ENCODE assay signal across 34 cellular contexts in genomic region chr10:117697402-117697801, GRCh38.
DNase-seq lines count a peak whose midpoint lies in the region; ATAC-seq, FAIRE-seq and TF ChIP-seq lines count a peak whose summit lies in the region.
"Had no signal": no experiment of that assay in that cellular context is flagged by ENCODE, and none has a peak within 500 bp of the region (broad histone marks: within the 10 kb centered on the region; RNA-seq: fewer than 3 reads in every experiment).

No MANE protein-coding gene starts in this region.

- H2AK5ac ChIP-seq in neuronal stem cell (ENCODE audit: low read depth, low read length), result no peak overlapping the region

- no peak for TF ChIP-seq EP300 in GM12878 (IDR thresholded peaks at IDR 0.05; ENCODE audit: borderline replicate concordance in 1 of 2, control insufficient read depth in 1 of 2, low read depth in 2 of 2, low read length in 2 of 2)
- TF ChIP-seq EP300 in K562 (IDR thresholded peaks at IDR 0.05; ENCODE audit: low read length), result no peak

- H3K36me3 ChIP-seq in MM.1S (replicated peaks; ENCODE audit: insufficient read depth, low read length), result no peaks in the 10 kb centered on the region
- H3K36me3 ChIP-seq in GM12878 (ENCODE audit: control insufficient read depth in 2 of 2, insufficient read depth in 2 of 2, low read length in 1 of 2), result no peaks in the 10 kb centered on the region
- no peaks in the 10 kb centered on the region for H3K36me3 ChIP-seq in K562 (ENCODE audit: control insufficient read depth, insufficient read depth, low read length)
- H3K36me3 ChIP-seq in neuronal stem cell (replicated peaks in 1 of 2; ENCODE audit: control insufficient read depth in 2 of 2, insufficient read depth in 2 of 2, low read length in 2 of 2), result no peaks in the 10 kb centered on the region
- no peaks in the 10 kb centered on the region for H3K36me3 ChIP-seq in CD8-positive, alpha-beta T cell (ENCODE audit: insufficient read depth, low read length)
- H3K36me3 ChIP-seq: BE2C; BLaER1; BLaER1 treated with 17β-estradiol and CSF1 and Interleukin-3, amounts not matched to agents 10 nM and 100 nM had no signal

- ATAC-seq in GM12878 (no peak), K562 (no peak)
- ATAC-seq in CD8-positive, alpha-beta T cell, result no peak
- ATAC-seq: A549 had no signal

- no peak overlapping the region for H3K14ac ChIP-seq in neuronal stem cell (ENCODE audit: low read length)

- no peak overlapping the region for H3K9ac ChIP-seq in MM.1S (ENCODE audit: low read length)
- no peak overlapping the region for H3K9ac ChIP-seq in GM12878 (ENCODE audit: control insufficient read depth, insufficient read depth, low read length)
- H3K9ac ChIP-seq in K562 (ENCODE audit: insufficient read depth in 1 of 2, low read depth in 2 of 2, low read length in 2 of 2), result no peak overlapping the region
- H3K9ac ChIP-seq in neuronal stem cell (ENCODE audit: low read depth, low read length, poor library complexity), result no peak overlapping the region
- H3K9ac ChIP-seq: BLaER1; BLaER1 treated with 17β-estradiol and CSF1 and Interleukin-3, amounts not matched to agents 10 nM and 100 nM had no signal

- H3K79me1 ChIP-seq in neuronal stem cell (ENCODE audit: low read depth, low read length), result no peaks in the 10 kb centered on the region

- H3K4me1 Mint-ChIP-seq in CD8-positive, alpha-beta T cell (ENCODE audit: low read depth), result no peaks in the 10 kb centered on the region
- H3K4me1 Mint-ChIP-seq: B cell; CD4-positive, alpha-beta memory T cell; CD4-positive, CD25-positive, alpha-beta regulatory T cell; CD8-positive, alpha-beta memory T cell had no signal

- POLR2A ChIA-PET in GM12878 (lab: Charles Lee) (no interaction called here), K562 (lab: Yijun Ruan, JAX) (no interaction called here)
- POLR2A ChIA-PET in CD8-positive, alpha-beta T cell (lab: Charles Lee), result no interaction called here

- RAD21 ChIA-PET in GM12878 (lab: Charles Lee; ENCODE audit: unreplicated experiment), result no interaction called here

- H3K79me2 ChIP-seq in MM.1S (ENCODE audit: low read length) (no peaks in the 10 kb centered on the region), GM12878 (ENCODE audit: control insufficient read depth, insufficient read depth, low read length) (no peaks in the 10 kb centered on the region), K562 (ENCODE audit: control insufficient read depth, insufficient read depth, low read length) (no peaks in the 10 kb centered on the region)

- DNase-seq in MM.1S (peak; percentile 23), GM12878 (ENCODE audit: low read depth, low spot score) (no peak), K562 (ENCODE audit: extremely low read depth in 1 of 4, low spot score in 3 of 4) (no peak), neuronal stem cell (ENCODE audit: low spot score) (no peak), NCI-H2107 treated with DMSO at 0.1 percent for 48 hours (lab: John Stamatoyannopoulos, UW; ENCODE audit: unreplicated experiment) (no peak)
- DNase-seq in CD8-positive, alpha-beta T cell, result no peak
- DNase-seq: 8988T; ACHN; AML-193; BE2C; C1 segment of cervical spinal cord; Caco-2; Calu3; CD4-positive, alpha-beta memory T cell; CD4-positive, alpha-beta T cell; CD4-positive, CD25-positive, alpha-beta regulatory T cell; CD8-positive, alpha-beta memory T cell; COR-L47; DMS 273 treated with DMSO at 0.1 percent for 48 hours; DMS153; DMS53; DMS79; DMS79 treated with DMSO at 0.1 percent for 48 hours; DND-41; EL had no signal

- H3K27me3 Mint-ChIP-seq in CD8-positive, alpha-beta T cell (ENCODE audit: low read depth), result no peaks in the 10 kb centered on the region
- H3K27me3 Mint-ChIP-seq: B cell; CD4-positive, alpha-beta T cell had no signal

- no peaks in the 10 kb centered on the region for H3F3A ChIP-seq in MM.1S (ENCODE audit: insufficient read depth, low read length)

- H3K4me1 ChIP-seq in MM.1S (ENCODE audit: low read length) (no peaks in the 10 kb centered on the region), GM12878 (ENCODE audit: control insufficient read depth, insufficient read depth, low read length) (no peaks in the 10 kb centered on the region), K562 (replicated peaks in 1 of 2; ENCODE audit: control insufficient read depth in 2 of 2, insufficient read depth in 2 of 2, low read length in 2 of 2) (no peaks in the 10 kb centered on the region), neuronal stem cell (ENCODE audit: control insufficient read depth in 2 of 2, insufficient read depth in 1 of 2, low read depth in 1 of 2, low read length in 2 of 2) (peaks cover 0 to 3% of the 10 kb centered on the region in 2 donors)
- H3K4me1 ChIP-seq in CD8-positive, alpha-beta T cell (ENCODE audit: insufficient read depth, low read length), result no peaks in the 10 kb centered on the region
- H3K4me1 ChIP-seq: A549; BE2C; BLaER1; BLaER1 treated with 17β-estradiol and CSF1 and Interleukin-3, amounts not matched to agents 10 nM and 100 nM; Caco-2 had no signal

- FAIRE-seq in GM12878 (lab: Jason Lieb, UNC), result no peak
- no peak for FAIRE-seq in K562 (lab: Jason Lieb, UNC)
- FAIRE-seq: A204.1, A549, D721Med had no signal

- in situ Hi-C loops in GM12878 (cut with MboI) (no loop called here), K562 (cut with MboI) (no loop called here)

- no peak overlapping the region for H3K27ac Mint-ChIP-seq in CD8-positive, alpha-beta T cell
- H3K27ac Mint-ChIP-seq: B cell; CD14-positive monocyte; CD4-positive, alpha-beta memory T cell; CD4-positive, alpha-beta T cell; CD4-positive, CD25-positive, alpha-beta regulatory T cell; CD8-positive, alpha-beta memory T cell had no signal

- H3K9me2 ChIP-seq in MM.1S (replicated peaks; ENCODE audit: insufficient read depth, low read length), result no peaks in the 10 kb centered on the region

- TF ChIP-seq CTCF in MM.1S (IDR thresholded peaks at IDR 0.05; ENCODE audit: low read length) (no peak), GM12878 (IDR thresholded peaks at IDR 0.05 in 2 of 3, conservative IDR thresholded peaks at IDR 0.05 in 1 of 3; ENCODE audit: control insufficient read depth in 2 of 3, extremely low read depth in 1 of 3, insufficient read depth in 1 of 3, low read depth in 3 of 3, low read length in 3 of 3) (no peak), K562 (IDR thresholded peaks at IDR 0.05 in 2 of 3, conservative IDR thresholded peaks at IDR 0.05 in 1 of 3; ENCODE audit: insufficient read depth in 2 of 3, low read depth in 1 of 3, low read length in 3 of 3) (no peak)
- no peak for TF ChIP-seq CTCF in CD8-positive, alpha-beta T cell (IDR thresholded peaks at IDR 0.05)

- no peaks in the 10 kb centered on the region for H3K36me3 Mint-ChIP-seq in CD8-positive, alpha-beta T cell
- H3K36me3 Mint-ChIP-seq: CD14-positive monocyte; CD4-positive, alpha-beta memory T cell; CD4-positive, CD25-positive, alpha-beta regulatory T cell; CD8-positive, alpha-beta memory T cell had no signal

- H3K23ac ChIP-seq in neuronal stem cell (ENCODE audit: low read depth, low read length, poor library complexity), result no peak overlapping the region

- H3K27ac ChIP-seq in MM.1S (ENCODE audit: low read length) (no peak overlapping the region), GM12878 (ENCODE audit: control insufficient read depth, insufficient read depth) (no peak overlapping the region), K562 (ENCODE audit: extremely low read depth, low read depth, low read length) (no peak overlapping the region), neuronal stem cell (replicated peaks; ENCODE audit: low read length) (no peak overlapping the region)
- no peak overlapping the region for H3K27ac ChIP-seq in CD8-positive, alpha-beta T cell (ENCODE audit: low read depth, low read length)
- H3K27ac ChIP-seq: 22Rv1; A549; BLaER1; BLaER1 treated with 17β-estradiol and CSF1 and Interleukin-3, amounts not matched to agents 10 nM and 100 nM; C4-2B had no signal

- H3K4ac ChIP-seq in neuronal stem cell (ENCODE audit: low read length), result no peak overlapping the region

- no peak for TF ChIP-seq RAD21 in GM12878 (IDR thresholded peaks at IDR 0.05; ENCODE audit: insufficient read depth, low read depth, low read length)
- TF ChIP-seq RAD21 in K562 (CRISPR knock-in tag; conservative IDR thresholded peaks at IDR 0.05 in 1 of 2, IDR thresholded peaks at IDR 0.05 in 1 of 2), result no peak

- H2BK15ac ChIP-seq in neuronal stem cell (ENCODE audit: low read length), result no peak overlapping the region

- no peak overlapping the region for H3K4me3 Mint-ChIP-seq in CD8-positive, alpha-beta T cell
- H3K4me3 Mint-ChIP-seq: B cell; CD14-positive monocyte; CD4-positive, alpha-beta memory T cell; CD4-positive, alpha-beta T cell; CD4-positive, CD25-positive, alpha-beta regulatory T cell; CD8-positive, alpha-beta memory T cell had no signal

- H4K20me1 ChIP-seq in MM.1S (ENCODE audit: insufficient read depth, low read length) (no peaks in the 10 kb centered on the region), GM12878 (ENCODE audit: control insufficient read depth, insufficient read depth) (no peaks in the 10 kb centered on the region), K562 (replicated peaks; ENCODE audit: control insufficient read depth, insufficient read depth, low read length) (no peaks in the 10 kb centered on the region)
- H4K20me1 ChIP-seq: BLaER1; BLaER1 treated with 17β-estradiol and CSF1 and Interleukin-3, amounts not matched to agents 10 nM and 100 nM had no signal

- H3K4me2 ChIP-seq in MM.1S (ENCODE audit: low read depth, low read length), result no peak overlapping the region
- H3K4me2 ChIP-seq in GM12878 (ENCODE audit: control insufficient read depth, insufficient read depth), result no peak overlapping the region
- no peak overlapping the region for H3K4me2 ChIP-seq in K562 (ENCODE audit: insufficient read depth, low read length)
- no peak overlapping the region for H3K4me2 ChIP-seq in neuronal stem cell (ENCODE audit: insufficient read depth, low read length, poor library complexity, severe bottlenecking)
- H3K4me2 ChIP-seq: A549; BLaER1; BLaER1 treated with 17β-estradiol and CSF1 and Interleukin-3, amounts not matched to agents 10 nM and 100 nM had no signal

- no peak overlapping the region for H2BK12ac ChIP-seq in neuronal stem cell (ENCODE audit: low read length)

- no peaks in the 10 kb centered on the region for H3K9me3 Mint-ChIP-seq in CD8-positive, alpha-beta T cell
- H3K9me3 Mint-ChIP-seq: CD14-positive monocyte; CD4-positive, alpha-beta T cell had no signal

- intact Hi-C loops in GM12878 (cut with micrococcal nuclease; ENCODE audit: unreplicated experiment) (no loop called here), K562 (cut with micrococcal nuclease) (no loop called here)
- intact Hi-C loops in CD8-positive, alpha-beta T cell (cut with DNase I, micrococcal nuclease), result no loop called here

- no peak overlapping the region for H4K91ac ChIP-seq in neuronal stem cell (ENCODE audit: low read depth, low read length, poor library complexity)

- H3K18ac ChIP-seq in neuronal stem cell (ENCODE audit: low read length), result no peak overlapping the region

- CTCF ChIA-PET in GM12878 (lab: Yijun Ruan, JAX) (interaction anchor here (0.7 to 1.2 kb wide), 3 partner anchors 159 to 530 kb away, joined by 3 to 4 read pairs (median 4); no protein-coding TSS in a partner anchor), K562 (lab: Yijun Ruan, JAX; ENCODE audit: low intra/inter-chr PET ratio) (no interaction called here)
- CTCF ChIA-PET in CD8-positive, alpha-beta T cell (lab: Charles Lee), result no interaction called here

- H2BK120ac ChIP-seq in neuronal stem cell (ENCODE audit: low read depth, low read length), result no peak overlapping the region

- H3K4me3 ChIP-seq in MM.1S (ENCODE audit: low read length) (no peak overlapping the region), GM12878 (no peak overlapping the region), K562 (no peak overlapping the region), neuronal stem cell (ENCODE audit: low read length in 2 of 2) (no peak overlapping the region)
- H3K4me3 ChIP-seq in CD8-positive, alpha-beta T cell (ENCODE audit: low read depth, low read length), result no peak overlapping the region
- H3K4me3 ChIP-seq: A549; BLaER1; BLaER1 treated with 17β-estradiol and CSF1 and Interleukin-3, amounts not matched to agents 10 nM and 100 nM had no signal

- SMC1A ChIA-PET in GM12878 (lab: Charles Lee; ENCODE audit: uncharacterized antibody, unreplicated experiment), result interaction anchor here (0.7 to 1.6 kb wide), 4 partner anchors 9 to 409 kb away, joined by 3 to 5 read pairs (median 3); no protein-coding TSS in a partner anchor

- H2AFZ ChIP-seq in MM.1S (ENCODE audit: low read length) (no peak overlapping the region), GM12878 (ENCODE audit: control insufficient read depth, low read depth, low read length) (no peak overlapping the region), K562 (ENCODE audit: low read depth, low read length) (no peak overlapping the region), neuronal stem cell (ENCODE audit: low read length) (no peak overlapping the region)

- no peak overlapping the region for H4K8ac ChIP-seq in neuronal stem cell (ENCODE audit: low read depth, low read length)

- no peaks in the 10 kb centered on the region for H3K9me1 ChIP-seq in K562 (ENCODE audit: control insufficient read depth, insufficient read depth, low read length)

- H3K9me3 ChIP-seq in MM.1S (replicated peaks; ENCODE audit: insufficient read depth, low read length) (no peaks in the 10 kb centered on the region), GM12878 (replicated peaks; ENCODE audit: control insufficient read depth, insufficient read depth, low read length) (no peaks in the 10 kb centered on the region), K562 (replicated peaks; ENCODE audit: control insufficient read depth, insufficient read depth, low read depth, low read length) (no peaks in the 10 kb centered on the region), neuronal stem cell (replicated peaks in 1 of 2; ENCODE audit: control insufficient read depth in 2 of 2, insufficient read depth in 1 of 2, low read depth in 1 of 2, low read length in 2 of 2) (no peaks in the 10 kb centered on the region)
- no peaks in the 10 kb centered on the region for H3K9me3 ChIP-seq in CD8-positive, alpha-beta T cell (ENCODE audit: low read length)
- H3K9me3 ChIP-seq: A549; BE2C; BLaER1; BLaER1 treated with 17β-estradiol and CSF1 and Interleukin-3, amounts not matched to agents 10 nM and 100 nM; Caco-2 had no signal

- TF ChIP-seq POLR2A in GM12878 (IDR thresholded peaks at IDR 0.05; ENCODE audit: low read depth, low read length) (no peak), K562 (conservative IDR thresholded peaks at IDR 0.05) (no peak)

- no peak overlapping the region for H2BK5ac ChIP-seq in neuronal stem cell (ENCODE audit: low read length)

- no TSS peak for BruUV-seq in GM12878 (replicated peaks; lab: Mats Ljungman, UMichigan)
- no TSS peak for BruUV-seq in K562 (replicated peaks; lab: Mats Ljungman, UMichigan)

- H3K27me3 ChIP-seq in MM.1S (replicated peaks; ENCODE audit: insufficient read depth, low read length), result no peaks in the 10 kb centered on the region
- no peaks in the 10 kb centered on the region for H3K27me3 ChIP-seq in GM12878 (replicated peaks in 1 of 2; ENCODE audit: control insufficient read depth in 2 of 2, insufficient read depth in 2 of 2, low read length in 1 of 2)
- H3K27me3 ChIP-seq in K562 (ENCODE audit: control insufficient read depth in 2 of 2, insufficient read depth in 2 of 2, low read length in 2 of 2), result no peaks in the 10 kb centered on the region; a peak in 2 of 5 replicates
- H3K27me3 ChIP-seq in neuronal stem cell (ENCODE audit: control insufficient read depth in 3 of 3, insufficient read depth in 3 of 3, low read depth in 1 of 3, low read length in 3 of 3), result no peaks in the 10 kb centered on the region
- no peaks in the 10 kb centered on the region for H3K27me3 ChIP-seq in CD8-positive, alpha-beta T cell (ENCODE audit: insufficient read depth, low read length)
- H3K27me3 ChIP-seq: BE2C; BLaER1; BLaER1 treated with 17β-estradiol and CSF1 and Interleukin-3, amounts not matched to agents 10 nM and 100 nM had no signal

- 20% methylated on average over 2 of the region's 2 CpGs for WGBS in GM12878 (ENCODE audit: insufficient coverage, insufficient replicate concordance, low lambda C conversion rate, missing lambda C conversion rate)
- 0% methylated on average over 2 of the region's 2 CpGs for WGBS in K562 (ENCODE audit: insufficient coverage, low coverage, missing lambda C conversion rate)
- no CpG with 5 or more reads among the region's 2 CpGs for WGBS in neuronal stem cell (ENCODE audit: extremely low coverage in 2 of 2, insufficient read length in 2 of 2, insufficient replicate concordance in 1 of 2), 2 donors
